ENCODE assay signal across 17 cellular contexts in the genomic region with DNA sequence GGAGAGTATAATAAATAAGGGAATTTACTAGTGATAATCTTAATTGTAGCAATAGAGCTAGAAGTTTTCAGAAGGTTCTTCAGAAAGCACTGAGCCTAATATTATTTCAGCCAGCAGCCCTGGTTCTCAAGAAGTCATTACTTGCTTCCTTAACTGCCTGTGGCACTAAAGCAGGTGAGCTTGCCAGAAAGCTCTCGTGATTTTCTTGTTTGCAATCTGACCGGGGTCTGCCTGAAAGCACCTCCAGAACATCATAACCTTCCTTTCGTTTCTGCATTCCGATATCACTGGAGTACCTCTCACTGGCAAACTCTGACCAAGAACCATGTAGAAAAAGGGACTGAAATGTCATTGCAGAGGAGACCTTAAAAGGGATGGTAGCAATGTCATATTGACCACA.
"Had no signal": no experiment of that assay in that cellular context is flagged by ENCODE, and none has a peak within 500 bp of the region (broad histone marks: within the 10 kb centered on the region; RNA-seq: fewer than 3 reads in every experiment).

No MANE protein-coding gene starts in this region.

- H3K4me1 ChIP-seq: heart left ventricle, parathyroid adenoma, right atrium auricular region, tibial nerve had no signal

- H3K27me3 ChIP-seq: dorsolateral prefrontal cortex, heart left ventricle, right atrium auricular region, sigmoid colon, tibial nerve had no signal

- DNase-seq: cortex of kidney; dorsolateral prefrontal cortex; effector CD8-positive, alpha-beta T cell; heart left ventricle; hypothalamus; kidney glomerular epithelial cell; mesendoderm; naive B cell; occipital lobe; sigmoid colon; stimulated activated CD4-positive, alpha-beta T cell treated with anti-CD3 and anti-CD28 coated beads, Interleukin-4, amount 100 ng/mL, for 1 hour; stimulated activated CD8-positive, alpha-beta memory T cell treated with anti-CD3 and anti-CD28 coated beads, Interleukin-4, amount 100 ng/mL, for 48 hours had no signal

- ATAC-seq: esophagus mucosa; heart left ventricle; stimulated activated effector memory CD8-positive, alpha-beta T cell treated with anti-CD3 and anti-CD28 coated beads, Interleukin-12 subunit alpha, Interleukin-12 subunit beta, amount 100 ng/mL, for 72 hours had no signal

- H3K9ac ChIP-seq: parathyroid adenoma had no signal

- H3K9me3 ChIP-seq: heart left ventricle, right atrium auricular region, sigmoid colon, tibial nerve had no signal

- H3K27ac ChIP-seq: heart left ventricle, parathyroid adenoma, right atrium auricular region, sigmoid colon, tibial nerve had no signal

- H3K79me2 ChIP-seq: parathyroid adenoma had no signal

- H2AFZ ChIP-seq: parathyroid adenoma had no signal

- H3K36me3 ChIP-seq: heart left ventricle, right atrium auricular region, sigmoid colon, tibial nerve had no signal

- H3K4me3 ChIP-seq: dorsolateral prefrontal cortex, heart left ventricle, right atrium auricular region, sigmoid colon, tibial nerve had no signal
